ENCODE assay signal across 8 cellular contexts in genomic region chr22:21866821-21867527, GRCh38. TPM values are rescaled to one million over a fixed set of nuclear protein-coding genes. Genes with fewer than 3 reads are reported as not detected.
DNase-seq lines count a peak whose midpoint lies in the region; ATAC-seq, FAIRE-seq and TF ChIP-seq lines count a peak whose summit lies in the region.

No MANE protein-coding gene starts in this region.

- no peak overlapping the region for H2AFZ ChIP-seq in H1 (ENCODE audit: low read length)

- peak overlapping the region; percentile 81 for H4K91ac ChIP-seq in H1 (replicated peaks; ENCODE audit: insufficient read length, low read length)

- H2BK20ac ChIP-seq in H1 (ENCODE audit: low read length): no peak overlapping the region

- POLR2A ChIA-PET in H1 (lab: Charles Lee; ENCODE audit: partially characterized antibody): interaction anchor here (0.6 to 2.2 kb wide), 7 partner anchors 9 to 110 kb away, joined by 3 to 7 read pairs (median 5); no protein-coding TSS in a partner anchor

- no peak overlapping the region for H2AK5ac ChIP-seq in H1 (ENCODE audit: low read depth, low read length)

- DNase-seq in NCI-H146 (lab: John Stamatoyannopoulos, UW) (peak; percentile 56), NCI-H146 treated with DMSO at 0.1 percent for 48 hours (lab: John Stamatoyannopoulos, UW; ENCODE audit: unreplicated experiment) (no peak), H1 (ENCODE audit: low read depth in 1 of 2, low spot score in 2 of 2) (peak in 1 of 2 experiments; percentile 61), mucosa of descending colon (peak; percentile 34 to 71 (median 65)), thyroid gland (peak; percentile 39 to 54), GM13977 (ENCODE audit: low spot score) (no peak)
- peak; percentile 32 for DNase-seq in activated CD4-positive, CD25-positive, alpha-beta regulatory T cell treated with anti-CD3 and anti-CD28 coated beads, Interleukin-2, amount 50 U/mL, for 72 hours

- H3K4me2 ChIP-seq in H1 (ENCODE audit: insufficient read depth in 1 of 2, low read depth in 2 of 2, low read length in 2 of 2): peak overlapping the region; percentile 81 to 93

- H3K23me2 ChIP-seq in H1 (ENCODE audit: low read depth, low read length): 0 out of 2 replicates have a peak, but pooled peaks cover 6% of the 10 kb centered on the region

- H3K27ac ChIP-seq in H1 (ENCODE audit: low read depth, low read length) (peak overlapping the region; percentile 68; the same call in 1 of the 2 replicates), thyroid gland (peak overlapping the region; percentile 54 to 87 (median 85))

- intact Hi-C loops in mucosa of descending colon (cut with DNase I, micrococcal nuclease): no loop called here
- intact Hi-C loops in thyroid gland (cut with DNase I): loop anchor here (10.0 kb wide), 1 partner anchor 132 kb away; the partner anchor contains the start of gene YPEL1

- peak overlapping the region; percentile 60 for H3K18ac ChIP-seq in H1 (ENCODE audit: extremely low read depth, low read length)

- H4K8ac ChIP-seq in H1 (ENCODE audit: extremely low read depth, insufficient read depth, low read length): peak overlapping the region; percentile 89; the same call in 1 of the 2 replicates

- in situ Hi-C loops in GM13977 (cut with MboI; ENCODE audit: low pct_unique_long_range_greater_than_20kb, low sequenced_read_pairs, unreplicated experiment): no loop called here

- ATAC-seq in HG03342 (IDR thresholded peaks at IDR 0.05; ENCODE audit: unreplicated experiment) (peak; percentile 27), mucosa of descending colon (peak; percentile 35)

- peaks cover 8% of the 10 kb centered on the region; the same call in 1 of the 2 replicates for H3K79me1 ChIP-seq in H1 (ENCODE audit: low read depth, low read length)

- FAIRE-seq in H1 (lab: Jason Lieb, UNC): no peak

- TF ChIP-seq POLR2A in H1 (IDR thresholded peaks at IDR 0.05; ENCODE audit: control extremely low read depth in 1 of 2, low read depth in 2 of 2, low read length in 2 of 2) (no peak), thyroid gland (IDR thresholded peaks at IDR 0.05) (no peak)

- H3K23ac ChIP-seq in H1 (ENCODE audit: insufficient read length): no peak overlapping the region

- H3K14ac ChIP-seq in H1 (ENCODE audit: insufficient read length): no peak overlapping the region

- H3K4me1 ChIP-seq in H1 (replicated peaks in 1 of 4; ENCODE audit: control insufficient read depth in 3 of 4, insufficient read depth in 4 of 4, low read length in 3 of 4): peaks cover 2 to 7% (median 4%) of the 10 kb centered on the region in 4 experiments; a peak in 5 of 7 replicates
- peaks cover 22% of the 10 kb centered on the region for H3K4me1 ChIP-seq in mucosa of descending colon (ENCODE audit: low read depth)
- peaks cover 29 to 41% of the 10 kb centered on the region in 2 donors for H3K4me1 ChIP-seq in thyroid gland

- H3K9me3 ChIP-seq in H1 (ENCODE audit: insufficient read depth in 2 of 2, low read depth in 1 of 2, low read length in 1 of 2) (no peaks in the 10 kb centered on the region), mucosa of descending colon (no peaks in the 10 kb centered on the region), thyroid gland (no peaks in the 10 kb centered on the region)

- no peak overlapping the region for H3K4ac ChIP-seq in H1 (replicated peaks; ENCODE audit: insufficient read length, low read depth, low read length)

- WGBS in H1 (ENCODE audit: extremely low coverage in 1 of 2, insufficient coverage in 1 of 2, insufficient read length in 1 of 2, insufficient replicate concordance in 2 of 2, low coverage in 1 of 2, low lambda C conversion rate in 2 of 2, missing lambda C conversion rate in 1 of 2), 2 experiments: 1% methylated on average over 47 of the region's 92 CpGs; no CpG with 5 or more reads in 1 of the 2 experiments
- WGBS in thyroid gland, 2 donors: 0 to 1% methylated on average over 10 to 29 of the region's 92 CpGs

- TF ChIP-seq CTCF in H1 (IDR thresholded peaks at IDR 0.05; ENCODE audit: control extremely low read depth in 1 of 3, insufficient read depth in 1 of 3, low read depth in 1 of 3, low read length in 3 of 3): no peak; a peak in 1 of 4 replicates
- no peak for TF ChIP-seq CTCF in mucosa of descending colon (IDR thresholded peaks at IDR 0.05)
- no peak for TF ChIP-seq CTCF in thyroid gland (IDR thresholded peaks at IDR 0.05)
- TF ChIP-seq CTCF in GM13977 (IDR thresholded peaks at IDR 0.05; ENCODE audit: extremely low read depth, insufficient read depth, missing control alignments): no peak

- peak overlapping the region; percentile 69 to 95 (median 78) for H3K9ac ChIP-seq in H1 (replicated peaks in 1 of 4; ENCODE audit: extremely low read depth in 1 of 4, low read depth in 3 of 4, low read length in 3 of 4)

- TF ChIP-seq EP300 in H1 (IDR thresholded peaks at IDR 0.05; ENCODE audit: borderline replicate concordance in 1 of 2, low read depth in 2 of 2, low read length in 2 of 2): no peak

- H3K4me3 ChIP-seq in H1 (ENCODE audit: extremely low read depth in 1 of 4, insufficient read depth in 2 of 4, low read depth in 3 of 4, low read length in 4 of 4): peak overlapping the region; percentile 95 to 99 (median 97)
- peak overlapping the region; percentile 85 for H3K4me3 ChIP-seq in mucosa of descending colon
- peak overlapping the region; percentile 11 to 90 (median 72) for H3K4me3 ChIP-seq in thyroid gland (replicated peaks in 1 of 3)

- H3K79me2 ChIP-seq in H1 (ENCODE audit: control insufficient read depth in 1 of 2, insufficient read depth in 2 of 2, low read length in 2 of 2): peaks cover 14 to 49% of the 10 kb centered on the region in 2 experiments

- H3K36me3 ChIP-seq in H1 (ENCODE audit: control insufficient read depth in 2 of 4, insufficient read depth in 4 of 4, low read length in 3 of 4) (no peaks in the 10 kb centered on the region), mucosa of descending colon (ENCODE audit: low read depth) (no peaks in the 10 kb centered on the region), thyroid gland (no peaks in the 10 kb centered on the region)

- TF ChIP-seq RAD21 in H1 (IDR thresholded peaks at IDR 0.05 in 1 of 2, conservative IDR thresholded peaks at IDR 0.05 in 1 of 2; ENCODE audit: low read depth in 2 of 2, low read length in 2 of 2): no peak

- H2BK15ac ChIP-seq in H1 (ENCODE audit: low read length): no peak overlapping the region

- H3K27me3 ChIP-seq in H1 (replicated peaks in 1 of 4; ENCODE audit: control insufficient read depth in 3 of 4, extremely low read depth in 1 of 4, insufficient read depth in 3 of 4, low read length in 3 of 4): no peaks in the 10 kb centered on the region
- no peaks in the 10 kb centered on the region for H3K27me3 ChIP-seq in thyroid gland

- H3K56ac ChIP-seq in H1 (replicated peaks; ENCODE audit: insufficient read length, low read depth, low read length): peak overlapping the region; percentile 90

- H4K5ac ChIP-seq in H1 (ENCODE audit: insufficient read length, low read depth, low read length): peak overlapping the region; percentile 89

- CTCF ChIA-PET in H1 (lab: Charles Lee; ENCODE audit: partially characterized antibody): interaction anchor here (0.7 kb wide), 1 partner anchor 53 kb away, joined by 3 read pairs; no protein-coding TSS in a partner anchor

- no peak overlapping the region for H2BK120ac ChIP-seq in H1 (replicated peaks; ENCODE audit: low read depth, low read length)

- H2BK5ac ChIP-seq in H1 (ENCODE audit: low read depth, low read length): no peak overlapping the region; the same call in 1 of the 2 replicates

- H4K20me1 ChIP-seq in H1 (replicated peaks in 1 of 2; ENCODE audit: control insufficient read depth in 1 of 2, insufficient read depth in 2 of 2, low read length in 2 of 2): peaks cover 14 to 26% of the 10 kb centered on the region in 2 experiments

- no peak overlapping the region for H2BK12ac ChIP-seq in H1 (ENCODE audit: low read depth, low read length)

TF ChIP-seq in H1, 55 proteins besides CTCF, POLR2A, EP300 and RAD21:
- peak; percentile 13; the same call in 1 of the 2 replicates for TF ChIP-seq PHF8 (conservative IDR thresholded peaks at IDR 0.05; ENCODE audit: low read depth, low read length)
- TF ChIP-seq CTBP2 (IDR thresholded peaks at IDR 0.05; ENCODE audit: borderline replicate concordance, insufficient read depth, insufficient read length, low read length): no peak
- TF ChIP-seq SIN3A (conservative IDR thresholded peaks at IDR 0.05 in 1 of 2, IDR thresholded peaks at IDR 0.05 in 1 of 2; ENCODE audit: low read depth in 1 of 2, low read length in 2 of 2): 0 out of 4 replicates have a peak, but pooled peaks of 1 of the 2 experiments have one; percentile 22
- no peak for TF ChIP-seq JUND (IDR thresholded peaks at IDR 0.05; ENCODE audit: low read length)
- 0 out of 2 replicates have a peak, but pooled peaks have one; percentile 18 for TF ChIP-seq YY1 (IDR thresholded peaks at IDR 0.05; ENCODE audit: low read depth, low read length)
- no peak for TF ChIP-seq TBP (IDR thresholded peaks at IDR 0.05; ENCODE audit: low read depth, low read length)
- TF ChIP-seq TCF12 (IDR thresholded peaks at IDR 0.05; ENCODE audit: low read depth, low read length): no peak

RNA-seq across cellular contexts. Expression of gene MAPK1, which starts 0.5 kb away (rescaled TPM):
- total RNA-seq in H1 (2021; fragmentation: NEBNext Ultra II Directional; extraction: Animal tissue kit (Norgen Biotek cat#: 25700)): 95.8 and 101 TPM in 2 replicates
- polyA plus RNA-seq in H1 (2011; rRNA removed): 20.9 and 28.1 TPM in 2 replicates
- polyA plus RNA-seq in H1 (2011; cell fraction: cytosol; rRNA removed): 28.5 TPM
- 32.3 TPM for polyA plus RNA-seq in H1 (2011; cell fraction: nucleus; rRNA removed)
- polyA plus RNA-seq in H1 (2012, experiment 1 of 2): 38.2 to 61.7 TPM (median 47.8 TPM) in 4 replicates
- 8.1 TPM for polyA plus RNA-seq in H1 (2012, experiment 2 of 2)
- 33.8 TPM for polyA plus RNA-seq in H1 (2013, experiment 1 of 2)
- polyA plus RNA-seq in H1 (2013, experiment 2 of 2): 35.8 TPM
- 84.6 and 115 TPM in 2 replicates for polyA minus RNA-seq in H1 (2011; rRNA and poly(A)+ RNA removed)
- 21.4 TPM for polyA minus RNA-seq in H1 (2011; cell fraction: cytosol; rRNA and poly(A)+ RNA removed)
- polyA minus RNA-seq in H1 (2011; cell fraction: nucleus; rRNA and poly(A)+ RNA removed): 25.4 TPM
- total RNA-seq in mucosa of descending colon (100 to 1,000 TPM; 126 to 131 (median 127) TPM), thyroid gland (100 to 1,000 TPM in 2 of 4 donors, 10 to 100 TPM in 2; 83.1 to 145 (median 97.9) TPM)

Comparison
In these comparisons a context has a peak if more than half of its experiments do, and no peak if none do; other contexts are left out.
1. DNase-seq: peak in NCI-H146 (single experiment), activated CD4-positive, CD25-positive, alpha-beta regulatory T cell treated with anti-CD3 and anti-CD28 coated beads, Interleukin-2, amount 50 U/mL, for 72 hours (single experiment), mucosa of descending colon (3 of 3) and thyroid gland (2 of 2); none in NCI-H146 treated with DMSO at 0.1 percent for 48 hours (single experiment) and GM13977 (single experiment).
2. Peak in every context shown above with its lines, with median percentiles within 50 percentile points of each other: H3K4me3 ChIP-seq.